Comparison of ENCODE assay signal across 1 cellular context in genomic region chr10:84494849-84495180, GRCh38.
TF ChIP-seq lines count a peak whose summit lies in the region.

No MANE protein-coding gene starts in this region.

TF ChIP-seq in endothelial cell of umbilical vein, 7 proteins besides CTCF, POLR2A, EP300 and RAD21:
- TF ChIP-seq MAX (IDR thresholded peaks at IDR 0.05; ENCODE audit: insufficient read depth, insufficient read length) (no peak), FOS (IDR thresholded peaks at IDR 0.05; ENCODE audit: borderline replicate concordance, insufficient read depth, low read length) (no peak), JUN (IDR thresholded peaks at IDR 0.05; ENCODE audit: borderline replicate concordance, insufficient read depth, insufficient read length, low read depth) (no peak), POLR2AphosphoS5 (IDR thresholded peaks at IDR 0.05; ENCODE audit: insufficient read depth, low read depth, low read length) (no peak), GATA2 (IDR thresholded peaks at IDR 0.05; ENCODE audit: insufficient read depth, insufficient read length, low read depth, low read length) (no peak), EZH2 (IDR thresholded peaks at IDR 0.05; ENCODE audit: borderline replicate concordance, low read depth, low read length, severe bottlenecking) (no peak), MYC (IDR thresholded peaks at IDR 0.05; ENCODE audit: low read depth, low read length) (no peak)
